11 cellular contexts compared by ENCODE assay signal in the genomic region with DNA sequence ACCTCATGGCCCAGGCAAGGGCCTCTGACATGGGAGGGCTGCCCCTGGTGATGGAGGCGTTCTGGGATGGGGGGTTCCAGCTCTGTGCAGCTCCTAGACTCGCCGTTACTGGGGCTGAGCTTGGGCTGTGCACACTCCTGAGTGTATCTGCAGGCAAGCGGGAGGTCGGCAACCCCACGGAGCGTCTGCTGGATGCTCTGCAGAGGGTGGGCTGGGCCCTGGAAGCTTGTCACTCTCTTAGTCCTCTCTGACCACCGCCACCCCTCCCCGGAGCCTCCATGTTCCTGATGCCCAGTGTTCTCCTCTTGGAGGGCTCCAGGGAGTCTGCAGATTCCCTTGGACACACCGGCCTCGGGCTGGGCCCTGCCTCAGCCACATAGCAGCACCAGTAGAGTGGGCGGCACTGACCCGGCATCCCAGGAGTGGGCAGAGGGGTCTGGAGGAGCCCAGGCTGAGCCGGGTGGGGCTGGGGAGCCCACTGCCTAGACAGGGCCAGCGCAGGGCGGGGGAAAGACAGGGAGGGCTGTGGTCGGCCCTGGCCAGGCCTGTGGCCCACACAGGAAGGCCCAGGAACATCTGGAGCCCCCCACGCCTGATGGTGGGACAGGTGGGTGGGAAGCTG. TPM values are rescaled to one million over a fixed set of nuclear protein-coding genes. Genes with fewer than 3 reads are reported as not detected.
DNase-seq lines count a peak whose midpoint lies in the region; ATAC-seq and TF ChIP-seq lines count a peak whose summit lies in the region.
"Had no signal": no experiment of that assay in that cellular context is flagged by ENCODE, and none has a peak within 500 bp of the region (broad histone marks: within the 10 kb centered on the region; RNA-seq: fewer than 3 reads in every experiment).

No MANE protein-coding gene starts in this region.

- CTCF ChIA-PET in activated CD8-positive, alpha-beta memory T cell treated with anti-CD3 and anti-CD28 coated beads, Interleukin-2, amount 10 ng/mL, durations not matched to agents 7 days and 5 days (lab: Charles Lee): interaction anchor here (1.0 to 3.6 kb wide), 2 partner anchors 313 to 372 kb away, joined by 5 to 24 read pairs; no protein-coding TSS in a partner anchor

- H3K9me3 Mint-ChIP-seq in activated CD8-positive, alpha-beta memory T cell treated with anti-CD3 and anti-CD28 coated beads, Interleukin-2, amount 10 ng/mL, durations not matched to agents 7 days and 5 days (ENCODE audit: low read depth): no peaks in the 10 kb centered on the region
- no peaks in the 10 kb centered on the region for H3K9me3 Mint-ChIP-seq in stimulated activated naive B cell treated with anti-CD40 and anti-IgM and Interleukin-4, amounts not matched to agents 10 μg/mL and 1 μg/mL and 100 μg/mL, for 72 hours
- H3K9me3 Mint-ChIP-seq in activated T-helper 1 cell treated with anti-CD3 and anti-CD28 coated beads, Interleukin-12 subunit alpha, Interleukin-12 subunit beta, Interleukin-2, Interleukin-4 antibody, amounts not matched to agents 30 ng/mL and 10 ng/mL and 1 ng/mL, durations not matched to agents 14 hours and 24 hours and 36 hours: no peaks in the 10 kb centered on the region

- peaks cover 27% of the 10 kb centered on the region for H3K27me3 ChIP-seq in foreskin keratinocyte
- H3K27me3 ChIP-seq: SJSA1 had no signal

- H3K27ac Mint-ChIP-seq in activated CD8-positive, alpha-beta memory T cell treated with anti-CD3 and anti-CD28 coated beads, Interleukin-2, amount 10 ng/mL, durations not matched to agents 7 days and 5 days: no peak overlapping the region
- peak overlapping the region; percentile 72 for H3K27ac Mint-ChIP-seq in stimulated activated naive B cell treated with anti-CD40 and anti-IgM and Interleukin-4, amounts not matched to agents 10 μg/mL and 1 μg/mL and 100 μg/mL, for 72 hours
- no peak overlapping the region for H3K27ac Mint-ChIP-seq in activated T-helper 1 cell treated with anti-CD3 and anti-CD28 coated beads, Interleukin-12 subunit alpha, Interleukin-12 subunit beta, Interleukin-2, Interleukin-4 antibody, amounts not matched to agents 30 ng/mL and 10 ng/mL and 1 ng/mL, durations not matched to agents 14 hours and 24 hours and 36 hours

- H3K27me3 Mint-ChIP-seq in activated CD8-positive, alpha-beta memory T cell treated with anti-CD3 and anti-CD28 coated beads, Interleukin-2, amount 10 ng/mL, durations not matched to agents 7 days and 5 days: no peaks in the 10 kb centered on the region
- H3K27me3 Mint-ChIP-seq in stimulated activated naive B cell treated with anti-CD40 and anti-IgM and Interleukin-4, amounts not matched to agents 10 μg/mL and 1 μg/mL and 100 μg/mL, for 72 hours: peaks cover 0 to 18% of the 10 kb centered on the region in 2 donors
- H3K27me3 Mint-ChIP-seq in activated T-helper 1 cell treated with anti-CD3 and anti-CD28 coated beads, Interleukin-12 subunit alpha, Interleukin-12 subunit beta, Interleukin-2, Interleukin-4 antibody, amounts not matched to agents 30 ng/mL and 10 ng/mL and 1 ng/mL, durations not matched to agents 14 hours and 24 hours and 36 hours (ENCODE audit: insufficient read depth): no peaks in the 10 kb centered on the region

- H3K36me3 Mint-ChIP-seq in activated CD8-positive, alpha-beta memory T cell treated with anti-CD3 and anti-CD28 coated beads, Interleukin-2, amount 10 ng/mL, durations not matched to agents 7 days and 5 days: no peaks in the 10 kb centered on the region
- H3K36me3 Mint-ChIP-seq in stimulated activated naive B cell treated with anti-CD40 and anti-IgM and Interleukin-4, amounts not matched to agents 10 μg/mL and 1 μg/mL and 100 μg/mL, for 72 hours: no peaks in the 10 kb centered on the region
- H3K36me3 Mint-ChIP-seq in activated T-helper 1 cell treated with anti-CD3 and anti-CD28 coated beads, Interleukin-12 subunit alpha, Interleukin-12 subunit beta, Interleukin-2, Interleukin-4 antibody, amounts not matched to agents 30 ng/mL and 10 ng/mL and 1 ng/mL, durations not matched to agents 14 hours and 24 hours and 36 hours (ENCODE audit: low read depth): no peaks in the 10 kb centered on the region

- H3K4me3 Mint-ChIP-seq in activated CD8-positive, alpha-beta memory T cell treated with anti-CD3 and anti-CD28 coated beads, Interleukin-2, amount 10 ng/mL, durations not matched to agents 7 days and 5 days: no peak overlapping the region
- no peak overlapping the region for H3K4me3 Mint-ChIP-seq in stimulated activated naive B cell treated with anti-CD40 and anti-IgM and Interleukin-4, amounts not matched to agents 10 μg/mL and 1 μg/mL and 100 μg/mL, for 72 hours
- H3K4me3 Mint-ChIP-seq in activated T-helper 1 cell treated with anti-CD3 and anti-CD28 coated beads, Interleukin-12 subunit alpha, Interleukin-12 subunit beta, Interleukin-2, Interleukin-4 antibody, amounts not matched to agents 30 ng/mL and 10 ng/mL and 1 ng/mL, durations not matched to agents 14 hours and 24 hours and 36 hours: no peak overlapping the region

- no peaks in the 10 kb centered on the region for H3K4me1 ChIP-seq in foreskin keratinocyte
- H3K4me1 ChIP-seq: SJSA1 had no signal

- intact Hi-C loops in activated T-helper 1 cell treated with anti-CD3 and anti-CD28 coated beads, Interleukin-12 subunit alpha, Interleukin-12 subunit beta, Interleukin-2, Interleukin-4 antibody, amounts not matched to agents 30 ng/mL and 10 ng/mL and 1 ng/mL, durations not matched to agents 14 hours and 24 hours and 36 hours (cut with micrococcal nuclease): no loop called here

- DNase-seq in activated CD8-positive, alpha-beta memory T cell treated with anti-CD3 and anti-CD28 coated beads, Interleukin-2, amount 10 ng/mL, durations not matched to agents 7 days and 5 days: no peak
- no peak for DNase-seq in activated CD8-positive, alpha-beta memory T cell treated with anti-CD3 and anti-CD28 coated beads, Interleukin-2, amount 50 U/mL, for 48 hours
- peak; percentile 53 for DNase-seq in NAMALWA (ENCODE audit: low spot score)
- DNase-seq in foreskin keratinocyte: no peak
- no peak for DNase-seq in stimulated activated naive B cell treated with anti-CD40 and anti-IgM and Interleukin-4, amounts not matched to agents 10 μg/mL and 1 μg/mL and 100 μg/mL, for 72 hours
- no peak for DNase-seq in stimulated activated CD8-positive, alpha-beta memory T cell treated with anti-CD3 and anti-CD28 coated beads, Interleukin-4, amount 100 ng/mL, for 48 hours
- no peak for DNase-seq in activated T-helper 1 cell treated with anti-CD3 and anti-CD28 coated beads, Interleukin-12 subunit alpha, Interleukin-12 subunit beta, Interleukin-2, Interleukin-4 antibody, amounts not matched to agents 30 ng/mL and 10 ng/mL and 1 ng/mL, durations not matched to agents 14 hours and 24 hours and 36 hours (ENCODE audit: low spot score)
- DNase-seq in nucleus accumbens (lab: John Stamatoyannopoulos, UW): no peak

- TF ChIP-seq CTCF in foreskin keratinocyte (conservative IDR thresholded peaks at IDR 0.05): no peak

- no peaks in the 10 kb centered on the region for H3K4me1 Mint-ChIP-seq in activated CD8-positive, alpha-beta memory T cell treated with anti-CD3 and anti-CD28 coated beads, Interleukin-2, amount 10 ng/mL, durations not matched to agents 7 days and 5 days
- no peaks in the 10 kb centered on the region for H3K4me1 Mint-ChIP-seq in stimulated activated naive B cell treated with anti-CD40 and anti-IgM and Interleukin-4, amounts not matched to agents 10 μg/mL and 1 μg/mL and 100 μg/mL, for 72 hours
- no peaks in the 10 kb centered on the region for H3K4me1 Mint-ChIP-seq in activated T-helper 1 cell treated with anti-CD3 and anti-CD28 coated beads, Interleukin-12 subunit alpha, Interleukin-12 subunit beta, Interleukin-2, Interleukin-4 antibody, amounts not matched to agents 30 ng/mL and 10 ng/mL and 1 ng/mL, durations not matched to agents 14 hours and 24 hours and 36 hours (ENCODE audit: low read depth)

- no peak overlapping the region for H3K27ac ChIP-seq in foreskin keratinocyte
- H3K27ac ChIP-seq: BLaER1 treated with 17β-estradiol and CSF1 and Interleukin-3, amounts not matched to agents 10 nM and 100 nM; SJSA1 had no signal

- peak; percentile 43 for ATAC-seq in activated CD8-positive, alpha-beta memory T cell treated with anti-CD3 and anti-CD28 coated beads, Interleukin-2, amount 10 ng/mL, durations not matched to agents 7 days and 5 days
- peak; percentile 17 for ATAC-seq in foreskin keratinocyte
- ATAC-seq in stimulated activated naive B cell treated with anti-CD40 and anti-IgM and Interleukin-4, amounts not matched to agents 10 μg/mL and 1 μg/mL and 100 μg/mL, for 72 hours (replicated peaks): peak; percentile 36 to 59

RNA-seq across cellular contexts. Expression of a gene that starts 20.6 kb away (rescaled TPM):
- not detected for total RNA-seq in activated CD8-positive, alpha-beta memory T cell treated with anti-CD3 and anti-CD28 coated beads, Interleukin-2, amount 10 ng/mL, durations not matched to agents 7 days and 5 days
- total RNA-seq in foreskin keratinocyte: not detected in 2 replicates
- not detected in 2 replicates for polyA plus RNA-seq in foreskin keratinocyte
- not detected in 2 replicates for total RNA-seq in activated T-helper 1 cell treated with anti-CD3 and anti-CD28 coated beads, Interleukin-12 subunit alpha, Interleukin-12 subunit beta, Interleukin-2, Interleukin-4 antibody, amounts not matched to agents 30 ng/mL and 10 ng/mL and 1 ng/mL, durations not matched to agents 14 hours and 24 hours and 36 hours
- total RNA-seq: glomerular endothelial cell, SJSA1 had no signal

RNA-seq across cellular contexts. Expression of a gene that starts 44.5 kb away (rescaled TPM):
- not detected for total RNA-seq in activated CD8-positive, alpha-beta memory T cell treated with anti-CD3 and anti-CD28 coated beads, Interleukin-2, amount 10 ng/mL, durations not matched to agents 7 days and 5 days
- total RNA-seq in foreskin keratinocyte: not detected in 2 replicates
- not detected in 2 replicates for polyA plus RNA-seq in foreskin keratinocyte
- total RNA-seq in activated T-helper 1 cell treated with anti-CD3 and anti-CD28 coated beads, Interleukin-12 subunit alpha, Interleukin-12 subunit beta, Interleukin-2, Interleukin-4 antibody, amounts not matched to agents 30 ng/mL and 10 ng/mL and 1 ng/mL, durations not matched to agents 14 hours and 24 hours and 36 hours: not detected in 2 replicates
- total RNA-seq: glomerular endothelial cell had no signal
